In the genomic region with DNA sequence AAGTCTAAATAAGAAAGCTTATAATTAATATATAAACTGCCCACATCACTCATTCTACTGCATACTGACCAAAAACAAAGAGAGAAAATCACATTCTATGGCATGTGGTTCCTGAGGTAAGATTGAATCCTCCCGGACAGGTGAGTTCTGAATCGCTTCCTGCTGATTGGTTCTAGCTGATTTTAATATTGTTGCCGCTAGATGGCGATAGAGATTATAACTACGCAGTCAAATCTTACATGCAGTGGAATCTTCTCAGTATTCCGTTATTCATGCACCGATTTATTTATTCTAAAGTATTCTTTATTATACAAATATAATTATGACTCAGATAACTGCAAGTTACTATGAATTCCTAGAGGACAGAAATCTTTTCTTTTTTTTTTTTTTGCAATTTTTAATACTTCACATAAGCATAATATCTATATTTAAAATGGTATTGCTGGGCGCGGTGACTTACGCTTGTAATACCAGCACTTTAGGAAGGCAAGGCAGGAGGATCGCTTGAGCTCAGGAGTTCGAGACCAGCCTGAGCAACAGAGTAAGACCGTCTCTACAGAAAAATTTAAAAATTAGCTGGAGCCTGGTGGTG, we compare ENCODE assay signal across 8 cellular contexts. TPM values are rescaled to one million over a fixed set of nuclear protein-coding genes. Genes with fewer than 3 reads are reported as not detected.
A peak's percentile ranks its signal among the peaks of the same experiment; 100 is the strongest.
DNase-seq lines count a peak whose midpoint lies in the region; FAIRE-seq and TF ChIP-seq lines count a peak whose summit lies in the region.

No MANE protein-coding gene starts in this region.

- TF ChIP-seq CTCF in 22Rv1 (IDR thresholded peaks at IDR 0.05) (peak; percentile 84), LNCAP (IDR thresholded peaks at IDR 0.05) (peak; percentile 65), Peyer's patch (IDR thresholded peaks at IDR 0.05) (peak; percentile 41 to 80 (median 76))

- H3K27ac ChIP-seq in 22Rv1 (no peak overlapping the region), Peyer's patch (no peak overlapping the region)

- DNase-seq in HAP-1 (ENCODE audit: low spot score in 2 of 2) (peak; percentile 43 to 69), Peyer's patch (peak in 1 of 3 donors; percentile 57), dermis microvascular lymphatic vessel endothelial cell (ENCODE audit: low read depth in 2 of 2) (peak; percentile 55 to 69), lung microvascular endothelial cell (ENCODE audit: low read depth in 2 of 2) (peak; percentile 61 to 79)
- DNase-seq in stimulated activated CD8-positive, alpha-beta memory T cell treated with anti-CD3 and anti-CD28 coated beads, Interleukin-4, amount 100 ng/mL, for 48 hours, result no peak

- peak; percentile 83 for FAIRE-seq in G401.6 (lab: Jason Lieb, UNC)

- no peaks in the 10 kb centered on the region for H3K36me3 ChIP-seq in HAP-1 (replicated peaks)
- no peaks in the 10 kb centered on the region for H3K36me3 ChIP-seq in Peyer's patch

- peaks cover 3% of the 10 kb centered on the region for H3K4me1 ChIP-seq in HAP-1
- H3K4me1 ChIP-seq in Peyer's patch, result no peaks in the 10 kb centered on the region

- in situ Hi-C loops in HAP-1 (cut with MboI; ENCODE audit: low sequenced_read_pairs), result loop anchor here (10.0 to 25.0 kb wide), 2 partner anchors 344 to 671 kb away; no protein-coding TSS in a partner anchor

- H3K9me3 ChIP-seq in HAP-1 (no peaks in the 10 kb centered on the region), Peyer's patch (no peaks in the 10 kb centered on the region)

- H3K27me3 ChIP-seq in HAP-1 (ENCODE audit: low read depth) (peaks cover 2% of the 10 kb centered on the region; the same call in 1 of the 2 replicates), Peyer's patch (no peaks in the 10 kb centered on the region)

- TF ChIP-seq POLR2A in Peyer's patch (IDR thresholded peaks at IDR 0.05), result no peak

- H3K4me3 ChIP-seq in HAP-1 (no peak overlapping the region), Peyer's patch (no peak overlapping the region)

RNA-seq across cellular contexts. Expression of gene TMX4, which starts 24.2 kb away (rescaled TPM):
- total RNA-seq in Peyer's patch (10 to 100 TPM; 12.9 to 26.6 (median 17.0) TPM), dermis microvascular lymphatic vessel endothelial cell (16.8 and 18.3 TPM in 2 replicates), lung microvascular endothelial cell (12.4 and 14.9 TPM in 2 replicates)
